30 cellular contexts compared by ENCODE assay signal in genomic region chr4:181951265-181951664, GRCh38.
"Had no signal": no experiment of that assay in that cellular context is flagged by ENCODE, and none has a peak within 500 bp of the region (broad histone marks: within the 10 kb centered on the region; RNA-seq: fewer than 3 reads in every experiment).

No MANE protein-coding gene starts in this region.

- H3K27me3 ChIP-seq: pancreas, vagina had no signal

- ATAC-seq: activated CD4-positive, alpha-beta T cell treated with anti-CD3 and anti-CD28 coated beads for 36 hours; activated CD8-positive, alpha-beta memory T cell treated with anti-CD3 and anti-CD28 coated beads, Interleukin-2, amount 10 ng/mL, durations not matched to agents 7 days and 5 days; activated CD8-positive, alpha-beta T cell treated with anti-CD3 and anti-CD28 coated beads, Interleukin-2, amount 10 ng/mL, durations not matched to agents 7 days and 5 days; activated naive CD8-positive, alpha-beta T cell treated with anti-CD3 and anti-CD28 coated beads, Interleukin-2, amount 50 U/mL, for 24 hours; left cardiac atrium; left ventricle myocardium superior; pancreas; sciatic nerve; stimulated activated effector memory CD8-positive, alpha-beta T cell treated with anti-CD3 and anti-CD28 coated beads, Interleukin-12 subunit alpha, Interleukin-12 subunit beta, amount 100 ng/mL, for 72 hours had no signal

- H3K27me3 Mint-ChIP-seq: activated CD4-positive, alpha-beta T cell treated with anti-CD3 and anti-CD28 coated beads for 36 hours; activated CD8-positive, alpha-beta memory T cell treated with anti-CD3 and anti-CD28 coated beads, Interleukin-2, amount 10 ng/mL, durations not matched to agents 7 days and 5 days; activated naive CD4-positive, alpha-beta T cell treated with anti-CD3 and anti-CD28 coated beads, Interleukin-2, amount 50 U/mL, for 24 hours; activated naive CD8-positive, alpha-beta T cell treated with anti-CD3 and anti-CD28 coated beads, Interleukin-2, amount 50 U/mL, for 24 hours; naive B cell; stimulated activated naive CD8-positive, alpha-beta T cell treated with anti-CD3 and anti-CD28 coated beads, Interleukin-15, Interleukin-2, amounts not matched to agents 100 ng/mL and 50 ng/mL, for 24 hours; type B pancreatic cell had no signal

- H3K4me1 ChIP-seq: pancreas, vagina had no signal

- H3K36me3 ChIP-seq: pancreas, prostate gland, vagina had no signal

- DNase-seq: activated CD4-positive, alpha-beta T cell treated with anti-CD3 and anti-CD28 coated beads for 36 hours; activated CD4-positive, CD25-positive, alpha-beta regulatory T cell; activated CD8-positive, alpha-beta memory T cell treated with anti-CD3 and anti-CD28 coated beads, Interleukin-2, amount 10 ng/mL, durations not matched to agents 7 days and 5 days; activated CD8-positive, alpha-beta T cell treated with anti-CD3 and anti-CD28 coated beads, Interleukin-2, amount 10 ng/mL, durations not matched to agents 7 days and 5 days; activated naive CD8-positive, alpha-beta T cell treated with anti-CD3 and anti-CD28 coated beads, Interleukin-2, amount 50 U/mL, for 24 hours; activated T-cell treated with anti-CD3 and anti-CD28 coated beads, Interleukin-2, amount 50 U/mL, for 48 hours; amygdala; effector CD8-positive, alpha-beta T cell; islet precursor cell; left cardiac atrium; left ventricle myocardium superior; naive B cell; nucleus accumbens; pancreas; retina; stimulated activated CD4-positive, alpha-beta T cell treated with anti-CD3 and anti-CD28 coated beads, Interleukin-4, amount 100 ng/mL, for 24 hours had no signal

- H3K27ac ChIP-seq: pancreas, prostate gland, vagina had no signal

- H3K4me1 Mint-ChIP-seq: activated CD4-positive, alpha-beta T cell treated with anti-CD3 and anti-CD28 coated beads for 36 hours; activated CD8-positive, alpha-beta memory T cell treated with anti-CD3 and anti-CD28 coated beads, Interleukin-2, amount 10 ng/mL, durations not matched to agents 7 days and 5 days; activated naive CD4-positive, alpha-beta T cell treated with anti-CD3 and anti-CD28 coated beads, Interleukin-2, amount 50 U/mL, for 24 hours; activated naive CD8-positive, alpha-beta T cell treated with anti-CD3 and anti-CD28 coated beads, Interleukin-2, amount 50 U/mL, for 24 hours; naive B cell; stimulated activated effector memory CD8-positive, alpha-beta T cell treated with anti-CD3 and anti-CD28 coated beads, Interleukin-12 subunit alpha, Interleukin-12 subunit beta, amount 100 ng/mL, for 72 hours had no signal

- H3K9me3 ChIP-seq: pancreas, prostate gland, vagina had no signal

- H3K36me3 Mint-ChIP-seq: activated CD8-positive, alpha-beta memory T cell treated with anti-CD3 and anti-CD28 coated beads, Interleukin-2, amount 10 ng/mL, durations not matched to agents 7 days and 5 days; activated naive CD4-positive, alpha-beta T cell treated with anti-CD3 and anti-CD28 coated beads, Interleukin-2, amount 50 U/mL, for 24 hours; naive B cell; stimulated activated effector memory CD8-positive, alpha-beta T cell treated with anti-CD3 and anti-CD28 coated beads, Interleukin-12 subunit alpha, Interleukin-12 subunit beta, amount 100 ng/mL, for 72 hours; type B pancreatic cell had no signal

- H3K4me3 ChIP-seq: pancreas, prostate gland, skin epidermis, vagina had no signal

- H3K4me3 Mint-ChIP-seq: activated CD4-positive, alpha-beta T cell treated with anti-CD3 and anti-CD28 coated beads for 36 hours; activated CD8-positive, alpha-beta memory T cell treated with anti-CD3 and anti-CD28 coated beads, Interleukin-2, amount 10 ng/mL, durations not matched to agents 7 days and 5 days; activated CD8-positive, alpha-beta T cell treated with anti-CD3 and anti-CD28 coated beads, Interleukin-2, amount 10 ng/mL, durations not matched to agents 7 days and 5 days; activated naive CD4-positive, alpha-beta T cell treated with anti-CD3 and anti-CD28 coated beads, Interleukin-2, amount 50 U/mL, for 24 hours; activated naive CD8-positive, alpha-beta T cell treated with anti-CD3 and anti-CD28 coated beads, Interleukin-2, amount 50 U/mL, for 24 hours; naive B cell; neural crest cell; stimulated activated effector memory CD8-positive, alpha-beta T cell treated with anti-CD3 and anti-CD28 coated beads, Interleukin-12 subunit alpha, Interleukin-12 subunit beta, amount 100 ng/mL, for 72 hours; stimulated activated naive CD8-positive, alpha-beta T cell treated with anti-CD3 and anti-CD28 coated beads, Interleukin-15, Interleukin-2, amounts not matched to agents 100 ng/mL and 50 ng/mL, for 24 hours; T-helper 2 cell treated with Interferon-gamma antibody and Interleukin-4, amounts not matched to agents 5 μg/mL and 100 μg/mL, for 36 hours; type B pancreatic cell had no signal

- FAIRE-seq: colon, endometrium, frontal cortex, pancreas had no signal

- H3K27ac Mint-ChIP-seq: activated CD4-positive, alpha-beta T cell treated with anti-CD3 and anti-CD28 coated beads for 36 hours; activated CD8-positive, alpha-beta memory T cell treated with anti-CD3 and anti-CD28 coated beads, Interleukin-2, amount 10 ng/mL, durations not matched to agents 7 days and 5 days; activated CD8-positive, alpha-beta T cell treated with anti-CD3 and anti-CD28 coated beads, Interleukin-2, amount 10 ng/mL, durations not matched to agents 7 days and 5 days; activated naive CD4-positive, alpha-beta T cell treated with anti-CD3 and anti-CD28 coated beads, Interleukin-2, amount 50 U/mL, for 24 hours; activated naive CD8-positive, alpha-beta T cell treated with anti-CD3 and anti-CD28 coated beads, Interleukin-2, amount 50 U/mL, for 24 hours; activated T-helper 2 cell treated with anti-CD3 and anti-CD28 coated beads, Interferon-gamma antibody, Interleukin-2, Interleukin-4, amounts not matched to agents 10 μg/mL and 5 μg/mL and 100 μg/mL, durations not matched to agents 14 hours and 24 hours and 36 hours; naive B cell; stimulated activated effector memory CD8-positive, alpha-beta T cell treated with anti-CD3 and anti-CD28 coated beads, Interleukin-12 subunit alpha, Interleukin-12 subunit beta, amount 100 ng/mL, for 72 hours; stimulated activated naive CD8-positive, alpha-beta T cell treated with anti-CD3 and anti-CD28 coated beads, Interleukin-15, Interleukin-2, amounts not matched to agents 100 ng/mL and 50 ng/mL, for 24 hours; T-helper 2 cell treated with Interferon-gamma antibody and Interleukin-4, amounts not matched to agents 5 μg/mL and 100 μg/mL, for 36 hours; type B pancreatic cell had no signal

- H3K9me3 Mint-ChIP-seq: activated naive CD4-positive, alpha-beta T cell treated with anti-CD3 and anti-CD28 coated beads, Interleukin-2, amount 50 U/mL, for 24 hours; activated naive CD8-positive, alpha-beta T cell treated with anti-CD3 and anti-CD28 coated beads, Interleukin-2, amount 50 U/mL, for 24 hours; neural crest cell; stimulated activated effector memory CD8-positive, alpha-beta T cell treated with anti-CD3 and anti-CD28 coated beads, Interleukin-12 subunit alpha, Interleukin-12 subunit beta, amount 100 ng/mL, for 72 hours; stimulated activated naive CD8-positive, alpha-beta T cell treated with anti-CD3 and anti-CD28 coated beads, Interleukin-15, Interleukin-2, amounts not matched to agents 100 ng/mL and 50 ng/mL, for 24 hours; T-helper 2 cell treated with Interferon-gamma antibody and Interleukin-4, amounts not matched to agents 5 μg/mL and 100 μg/mL, for 36 hours; type B pancreatic cell had no signal
